In genomic region chr7:64755881-64756280, GRCh38 we compare ENCODE assay signal across 31 cellular contexts.
"Had no signal": no experiment of that assay in that cellular context is flagged by ENCODE, and none has a peak within 500 bp of the region (broad histone marks: within the 10 kb centered on the region; RNA-seq: fewer than 3 reads in every experiment).

No MANE protein-coding gene starts in this region.

- H3K27me3 ChIP-seq: adrenal gland, body of pancreas, breast epithelium, Peyer's patch had no signal

- H3K4me3 ChIP-seq: adrenal gland, body of pancreas, breast epithelium, Peyer's patch had no signal

- ATAC-seq: activated CD8-positive, alpha-beta memory T cell treated with anti-CD3 and anti-CD28 coated beads, Interleukin-2, amount 10 ng/mL, durations not matched to agents 7 days and 5 days; activated naive CD4-positive, alpha-beta T cell treated with anti-CD3 and anti-CD28 coated beads, Interleukin-2, amount 50 U/mL, for 72 hours; activated T-cell treated with anti-CD3 and anti-CD28 coated beads, Interleukin-2, amount 50 U/mL, for 72 hours; activated T-helper 17 cell treated with anti-CD3 and anti-CD28 coated beads, Interleukin-2, amount 50 U/mL, for 72 hours; body of pancreas; PC-3 had no signal

- H3K36me3 ChIP-seq: adrenal gland, breast epithelium, Peyer's patch, WERI-Rb-1 had no signal

- H3K9me3 ChIP-seq: adrenal gland, body of pancreas, breast epithelium, Peyer's patch had no signal

- H3K4me1 ChIP-seq: adrenal gland, body of pancreas, breast epithelium, Peyer's patch had no signal

- H3K27ac ChIP-seq: adrenal gland, body of pancreas, breast epithelium, Peyer's patch, WERI-Rb-1 had no signal

- DNase-seq: activated CD4-positive, alpha-beta memory T cell treated with anti-CD3 and anti-CD28 coated beads, Interleukin-2, amount 10 ng/mL, durations not matched to agents 7 days and 5 days; activated CD4-positive, alpha-beta T cell treated with anti-CD3 and anti-CD28 coated beads for 1 hour; activated CD4-positive, alpha-beta T cell treated with anti-CD3 and anti-CD28 coated beads for 48 hours; activated CD4-positive, CD25-positive, alpha-beta regulatory T cell; activated CD8-positive, alpha-beta memory T cell treated with anti-CD3 and anti-CD28 coated beads for 24 hours; activated CD8-positive, alpha-beta memory T cell treated with anti-CD3 and anti-CD28 coated beads, Interleukin-2, amount 10 ng/mL, durations not matched to agents 7 days and 5 days; activated CD8-positive, alpha-beta memory T cell treated with anti-CD3 and anti-CD28 coated beads, Interleukin-2, amount 50 U/mL, for 48 hours; activated gamma-delta T cell; activated naive CD4-positive, alpha-beta T cell treated with Interleukin-2 at 50 U/mL for 16 hours; activated T-cell treated with anti-CD3 and anti-CD28 coated beads, Interleukin-2, amount 50 U/mL, for 1 hour; activated T-cell treated with anti-CD3 and anti-CD28 coated beads, Interleukin-2, amount 50 U/mL, for 72 hours; adrenal gland; body of pancreas; NCI-H1105; NCI-H1436; NCI-H1694; NCI-H1930; NCI-H2081 treated with DMSO at 0.1 percent for 48 hours; NCI-H345; NCI-H524 treated with DMSO at 0.1 percent for 48 hours; NCI-H774; NK-92 treated with Interleukin-12 subunit alpha and Interleukin-12 subunit beta, amount 100 ng/mL, for 24 hours; PC-3; Peyer's patch; RPMI8226; SW 1271; T1000; WERI-Rb-1 had no signal
